ENCODE assay signal across 31 cellular contexts in genomic region chr13:87384099-87384498, GRCh38.
DNase-seq lines count a peak whose midpoint lies in the region; ATAC-seq and TF ChIP-seq lines count a peak whose summit lies in the region.
"Had no signal": no experiment of that assay in that cellular context is flagged by ENCODE, and none has a peak within 500 bp of the region (broad histone marks: within the 10 kb centered on the region; RNA-seq: fewer than 3 reads in every experiment).

No MANE protein-coding gene starts in this region.

- H3K27ac Mint-ChIP-seq in WTC11 = no peak overlapping the region
- H3K27ac Mint-ChIP-seq: B cell; CD14-positive monocyte; CD4-positive, alpha-beta memory T cell; CD4-positive, alpha-beta T cell; CD4-positive, CD25-positive, alpha-beta regulatory T cell; CD8-positive, alpha-beta memory T cell; CD8-positive, alpha-beta T cell had no signal

- ATAC-seq in WTC11 (no peak), HG02610 (IDR thresholded peaks at IDR 0.05; ENCODE audit: unreplicated experiment) (no peak)
- ATAC-seq: A549; CD8-positive, alpha-beta T cell had no signal

- peaks cover 9% of the 10 kb centered on the region for H3K9me3 Mint-ChIP-seq in WTC11

- no peak overlapping the region for H3K4me3 Mint-ChIP-seq in WTC11
- H3K4me3 Mint-ChIP-seq: B cell; CD14-positive monocyte; CD4-positive, alpha-beta memory T cell; CD4-positive, alpha-beta T cell; CD4-positive, CD25-positive, alpha-beta regulatory T cell; CD8-positive, alpha-beta memory T cell; CD8-positive, alpha-beta T cell had no signal

- TF ChIP-seq CTCF in HEK293 (tag by site-specific recombination; IDR thresholded peaks at IDR 0.05) (no peak), WTC11 (IDR thresholded peaks at IDR 0.05) (no peak)

- no peak overlapping the region for H3K27ac ChIP-seq in HEK293 (ENCODE audit: extremely low read depth, low read depth, low read length)
- H3K27ac ChIP-seq: 22Rv1; A549; BLaER1; BLaER1 treated with 17β-estradiol and CSF1 and Interleukin-3, amounts not matched to agents 10 nM and 100 nM; C4-2B had no signal

- H3K36me3 ChIP-seq in HEK293 (ENCODE audit: control insufficient read depth in 2 of 2, insufficient read depth in 1 of 2, low read length in 2 of 2) = no peaks in the 10 kb centered on the region
- H3K36me3 ChIP-seq: BE2C; BLaER1; BLaER1 treated with 17β-estradiol and CSF1 and Interleukin-3, amounts not matched to agents 10 nM and 100 nM had no signal

- H3K9me3 ChIP-seq in HEK293 (ENCODE audit: control insufficient read depth, insufficient read depth, low read depth, low read length) = no peaks in the 10 kb centered on the region
- H3K9me3 ChIP-seq: A549; BE2C; BLaER1; BLaER1 treated with 17β-estradiol and CSF1 and Interleukin-3, amounts not matched to agents 10 nM and 100 nM; Caco-2 had no signal

- DNase-seq in WTC11 (ENCODE audit: low spot score) (no peak), pons (ENCODE audit: low spot score) (no peak)
- DNase-seq: 8988T; ACHN; AML-193; BE2C; C1 segment of cervical spinal cord; Caco-2; Calu3; CD4-positive, alpha-beta memory T cell; CD4-positive, alpha-beta T cell; CD4-positive, CD25-positive, alpha-beta regulatory T cell; CD8-positive, alpha-beta memory T cell; CD8-positive, alpha-beta T cell; COR-L47; DMS 273 treated with DMSO at 0.1 percent for 48 hours; DMS153; DMS53; DMS79; DMS79 treated with DMSO at 0.1 percent for 48 hours; DND-41; EL had no signal

- POLR2A ChIA-PET in HEK293 (lab: Yijun Ruan, JAX) (no interaction called here), WTC11 (lab: Charles Lee) (no interaction called here)

- H3K36me3 Mint-ChIP-seq in WTC11 = no peaks in the 10 kb centered on the region
- H3K36me3 Mint-ChIP-seq: CD14-positive monocyte; CD4-positive, alpha-beta memory T cell; CD4-positive, CD25-positive, alpha-beta regulatory T cell; CD8-positive, alpha-beta memory T cell; CD8-positive, alpha-beta T cell had no signal

- CTCF ChIA-PET in HEK293 (lab: Yijun Ruan, JAX) = no interaction called here
- CTCF ChIA-PET in WTC11 (lab: Charles Lee) = no interaction called here

- no peak overlapping the region for H3K4me3 ChIP-seq in HEK293 (ENCODE audit: low read depth, low read length)
- H3K4me3 ChIP-seq: A549; BLaER1; BLaER1 treated with 17β-estradiol and CSF1 and Interleukin-3, amounts not matched to agents 10 nM and 100 nM had no signal

- no peaks in the 10 kb centered on the region for H3K4me1 Mint-ChIP-seq in WTC11
- H3K4me1 Mint-ChIP-seq: B cell; CD14-positive monocyte; CD4-positive, alpha-beta memory T cell; CD4-positive, CD25-positive, alpha-beta regulatory T cell; CD8-positive, alpha-beta memory T cell had no signal

- no peaks in the 10 kb centered on the region for H3K4me1 ChIP-seq in HEK293 (ENCODE audit: control insufficient read depth, insufficient read depth, low read length)
- H3K4me1 ChIP-seq: A549; BE2C; BLaER1; BLaER1 treated with 17β-estradiol and CSF1 and Interleukin-3, amounts not matched to agents 10 nM and 100 nM; Caco-2 had no signal

- H3K27me3 Mint-ChIP-seq in WTC11 (ENCODE audit: low read depth) = no peaks in the 10 kb centered on the region; the same call in 1 of the 2 replicates
- H3K27me3 Mint-ChIP-seq: B cell; CD4-positive, alpha-beta memory T cell; CD4-positive, alpha-beta T cell; CD4-positive, CD25-positive, alpha-beta regulatory T cell; CD8-positive, alpha-beta memory T cell had no signal

TF ChIP-seq in HEK293, 187 proteins besides CTCF, POLR2A, EP300 and RAD21 (continues in another document):
- TF ChIP-seq ZBTB17 (tag by site-specific recombination; IDR thresholded peaks at IDR 0.05) (no peak), ZNF394 (tag by site-specific recombination; IDR thresholded peaks at IDR 0.05; ENCODE audit: borderline replicate concordance) (peak; percentile 84; the same call in 1 of the 2 replicates), FEZF1 (tag by site-specific recombination; IDR thresholded peaks at IDR 0.05) (no peak), ZBTB8A (tag by site-specific recombination; IDR thresholded peaks at IDR 0.05) (peak; percentile 41; the same call in 1 of the 2 replicates), TCF7L2 (IDR thresholded peaks at IDR 0.05; ENCODE audit: borderline replicate concordance, low read depth, low read length) (no peak), HOXD13 (CRISPR knock-in tag; IDR thresholded peaks at IDR 0.05; ENCODE audit: borderline replicate concordance) (no peak), GLIS1 (tag by site-specific recombination; IDR thresholded peaks at IDR 0.05) (no peak), ZNF701 (tag by site-specific recombination; IDR thresholded peaks at IDR 0.05) (no peak), ZNF292 (tag by site-specific recombination; IDR thresholded peaks at IDR 0.05; ENCODE audit: borderline replicate concordance, low read depth) (0 out of 2 replicates have a peak, but pooled peaks have one; percentile 12), ZNF324 (tag by site-specific recombination; IDR thresholded peaks at IDR 0.05) (no peak), EGR2 (tag by site-specific recombination; IDR thresholded peaks at IDR 0.05; ENCODE audit: low read depth) (no peak), ZNF19 (tag by site-specific recombination; IDR thresholded peaks at IDR 0.05; ENCODE audit: low read depth) (no peak), ZNF555 (tag by site-specific recombination; conservative IDR thresholded peaks at IDR 0.05) (peak; percentile 71), ZNF777 (tag by site-specific recombination; IDR thresholded peaks at IDR 0.05; ENCODE audit: borderline replicate concordance) (no peak), ZFP37 (tag by site-specific recombination; IDR thresholded peaks at IDR 0.05) (0 out of 2 replicates have a peak, but pooled peaks have one; percentile 34), ZNF140 (tag by site-specific recombination; IDR thresholded peaks at IDR 0.05) (peak; percentile 65; the same call in 1 of the 2 replicates), GLI2 (tag by site-specific recombination; IDR thresholded peaks at IDR 0.05; ENCODE audit: borderline replicate concordance, low read depth) (no peak; the same call in 1 of the 2 replicates), ZNF169 (tag by site-specific recombination; IDR thresholded peaks at IDR 0.05) (no peak), REPIN1 (tag by site-specific recombination; IDR thresholded peaks at IDR 0.05; ENCODE audit: low read depth) (no peak), WT1 (tag by site-specific recombination; IDR thresholded peaks at IDR 0.05) (no peak), ZNF274 (IDR thresholded peaks at IDR 0.05; ENCODE audit: low read length) (no peak), ZNF274 (tag by site-specific recombination; IDR thresholded peaks at IDR 0.05; ENCODE audit: borderline replicate concordance) (no peak), ZNF544 (tag by site-specific recombination; IDR thresholded peaks at IDR 0.05) (no peak)

TF ChIP-seq in WTC11, 78 proteins besides CTCF, POLR2A, EP300 and RAD21:
- no peak for TF ChIP-seq ZNF121 (CRISPR knock-in tag; IDR thresholded peaks at IDR 0.05)
- TF ChIP-seq KAT7 (CRISPR knock-in tag; IDR thresholded peaks at IDR 0.05; ENCODE audit: borderline replicate concordance) = no peak
- no peak for TF ChIP-seq JAZF1 (CRISPR knock-in tag; IDR thresholded peaks at IDR 0.05)
- peak; percentile 15; the same call in 1 of the 2 replicates for TF ChIP-seq HMGA2 (CRISPR knock-in tag; IDR thresholded peaks at IDR 0.05)
- no peak for TF ChIP-seq NFATC4 (CRISPR knock-in tag; IDR thresholded peaks at IDR 0.05)
- no peak for TF ChIP-seq ZNF671 (CRISPR knock-in tag; IDR thresholded peaks at IDR 0.05)
- no peak for TF ChIP-seq E2F1 (CRISPR knock-in tag; IDR thresholded peaks at IDR 0.05)
- no peak for TF ChIP-seq CREM (CRISPR knock-in tag; IDR thresholded peaks at IDR 0.05)
